In genomic region chr6:143027058-143027457, GRCh38 we compare ENCODE assay signal across 8 cellular contexts.
DNase-seq lines count a peak whose midpoint lies in the region; ATAC-seq and TF ChIP-seq lines count a peak whose summit lies in the region.

No MANE protein-coding gene starts in this region.

- TF ChIP-seq CTCF in AG09319 (IDR thresholded peaks at IDR 0.05; ENCODE audit: low read depth, low read length), result peak; percentile 48
- TF ChIP-seq CTCF in WI38 (IDR thresholded peaks at IDR 0.05; ENCODE audit: low read depth, low read length), result peak; percentile 61

- DNase-seq in AG09319 (ENCODE audit: extremely low read depth, low read depth), result no peak
- DNase-seq in HCEC 1CT, result peak; percentile 29
- DNase-seq in cerebellar cortex (ENCODE audit: low spot score), result peak; percentile 28
- peak; percentile 57 for DNase-seq in medulla oblongata (ENCODE audit: extremely low spot score)
- peak; percentile 17 to 19 for DNase-seq in stimulated activated CD8-positive, alpha-beta memory T cell treated with anti-CD3 and anti-CD28 coated beads, Interleukin-7, amount 100 ng/mL, for 4 hours (ENCODE audit: low read depth in 2 of 2)
- DNase-seq in NCI-H526 treated with DMSO at 0.1 percent for 48 hours (lab: John Stamatoyannopoulos, UW), result no peak

- H3K4me3 ChIP-seq in WI38 (ENCODE audit: low read depth, low read length), result no peak overlapping the region

- ATAC-seq in GM21423 (IDR thresholded peaks at IDR 0.05; ENCODE audit: unreplicated experiment), result no peak

Comparison
In these comparisons a context has a peak if more than half of its experiments do, and no peak if none do; other contexts are left out.
1. DNase-seq: peak in HCEC 1CT (single experiment), cerebellar cortex (single experiment), medulla oblongata (single experiment) and stimulated activated CD8-positive, alpha-beta memory T cell treated with anti-CD3 and anti-CD28 coated beads, Interleukin-7, amount 100 ng/mL, for 4 hours (2 of 2); none in AG09319 (single experiment) and NCI-H526 treated with DMSO at 0.1 percent for 48 hours (single experiment).